8 cellular contexts compared by ENCODE assay signal in the genomic region with DNA sequence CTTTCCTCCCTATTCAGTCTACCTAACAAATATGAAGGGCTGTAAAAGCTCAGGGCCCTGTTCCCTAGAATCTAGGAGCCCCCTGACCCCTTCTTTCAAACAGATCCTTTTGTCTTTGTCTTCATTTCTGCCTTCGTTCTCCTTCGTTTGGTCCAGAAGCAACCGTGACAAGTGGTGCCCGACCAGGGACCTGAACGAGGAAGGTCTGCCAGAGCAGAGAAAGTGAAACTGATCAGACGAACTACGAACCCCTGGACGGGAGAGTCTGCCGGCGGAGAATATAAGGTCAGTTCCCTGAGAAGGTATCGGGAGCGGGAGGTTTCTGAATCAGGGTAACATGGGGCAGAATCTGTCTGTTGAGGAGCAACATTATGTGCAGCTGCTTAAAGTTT. TPM values are rescaled to one million over a fixed set of nuclear protein-coding genes. Genes with fewer than 3 reads are reported as not detected.
A peak's percentile ranks its signal among the peaks of the same experiment; 100 is the strongest.
DNase-seq lines count a peak whose midpoint lies in the region; ATAC-seq and TF ChIP-seq lines count a peak whose summit lies in the region.

No MANE protein-coding gene starts in this region.

- no peak for TF ChIP-seq POLR2A in esophagus muscularis mucosa (IDR thresholded peaks at IDR 0.05; ENCODE audit: low read depth)
- no peak for TF ChIP-seq POLR2A in prostate gland (IDR thresholded peaks at IDR 0.05)

- H3K36me3 ChIP-seq in esophagus muscularis mucosa (peaks cover 4 to 44% (median 32%) of the 10 kb centered on the region in 4 donors), prostate gland (no peaks in the 10 kb centered on the region)

- WGBS in esophagus muscularis mucosa = 66% methylated on average over 12 of the region's 12 CpGs
- 48% methylated on average over 12 of the region's 12 CpGs for WGBS in prostate gland

- peak; percentile 50 for DNase-seq in GM20000 (ENCODE audit: low spot score)
- peak; percentile 34 for DNase-seq in RKO (ENCODE audit: low spot score)
- no peak for DNase-seq in esophagus muscularis mucosa (ENCODE audit: extremely low spot score)
- no peak for DNase-seq in prostate gland (ENCODE audit: low spot score)
- DNase-seq in occipital lobe (lab: John Stamatoyannopoulos, UW) = no peak
- no peak for DNase-seq in islet precursor cell
- DNase-seq in activated CD4-positive, CD25-positive, alpha-beta regulatory T cell (lab: John Stamatoyannopoulos, UW) = no peak

- H3K27ac ChIP-seq in esophagus muscularis mucosa (replicated peaks in 1 of 4) = peak overlapping the region in 3 of 4 donors; percentile 88 to 93 (median 93)
- peak overlapping the region; percentile 82 to 83 for H3K27ac ChIP-seq in prostate gland

- no peak for TF ChIP-seq EP300 in esophagus muscularis mucosa (IDR thresholded peaks at IDR 0.05)

- no peak for TF ChIP-seq CTCF in GM20000 (IDR thresholded peaks at IDR 0.05; ENCODE audit: extremely low read depth, missing control alignments)
- TF ChIP-seq CTCF in esophagus muscularis mucosa (IDR thresholded peaks at IDR 0.05) = no peak
- no peak for TF ChIP-seq CTCF in prostate gland (IDR thresholded peaks at IDR 0.05)

- H3K4me3 ChIP-seq in esophagus muscularis mucosa (peak overlapping the region; percentile 89 to 96 (median 94)), prostate gland (peak overlapping the region; percentile 78 to 90)

- H3K4me1 ChIP-seq in esophagus muscularis mucosa (peaks cover 12 to 33% (median 25%) of the 10 kb centered on the region in 4 donors), prostate gland (replicated peaks) (no peaks in the 10 kb centered on the region)

- no peak for ATAC-seq in HG02938 (IDR thresholded peaks at IDR 0.05; ENCODE audit: unreplicated experiment)

- H3K9me3 ChIP-seq in esophagus muscularis mucosa (no peaks in the 10 kb centered on the region), prostate gland (no peaks in the 10 kb centered on the region)

- H3K27me3 ChIP-seq in esophagus muscularis mucosa (no peaks in the 10 kb centered on the region), prostate gland (replicated peaks; ENCODE audit: insufficient read depth) (no peaks in the 10 kb centered on the region)

- intact Hi-C loops in esophagus muscularis mucosa (cut with DNase I) = no loop called here
- intact Hi-C loops in prostate gland (cut with DNase I) = no loop called here

RNA-seq across cellular contexts. Expression of gene ERVK3-1, which starts 0.8 kb away (rescaled TPM):
- total RNA-seq in esophagus muscularis mucosa = 10 to 100 TPM; 32.9 to 53.0 (median 38.0) TPM
- total RNA-seq in prostate gland = 10 to 100 TPM; 40.1 to 54.5 TPM
- 20.6 TPM for total RNA-seq in occipital lobe

RNA-seq across cellular contexts. Expression of gene ZSCAN22, which starts 20.9 kb away (rescaled TPM):
- total RNA-seq in esophagus muscularis mucosa (1 to 10 TPM; 2.9 to 4.9 (median 3.6) TPM), prostate gland (1 to 10 TPM; 2.7 to 4.1 TPM), occipital lobe (3.0 TPM)

RNA-seq across cellular contexts. Expression of gene ZNF8, which starts 27.2 kb away (rescaled TPM):
- total RNA-seq in esophagus muscularis mucosa (10 to 100 TPM in 2 of 4 donors, 1 to 10 TPM in 2; 8.1 to 12.3 (median 10.3) TPM), prostate gland (1 to 10 TPM; 6.1 to 9.3 TPM), occipital lobe (17.2 TPM)

RNA-seq across cellular contexts. Expression of gene A1BG, which starts 47.4 kb away (rescaled TPM):
- total RNA-seq in esophagus muscularis mucosa (10 to 100 TPM in 2 of 4 donors, 1 to 10 TPM in 1, under 1 TPM in 1; 0.83 to 12.1 (median 9.5) TPM), prostate gland (10 to 100 TPM in 1 of 2 donors, 1 to 10 TPM in 1; 5.6 to 25.6 TPM), occipital lobe (0.94 TPM)

RNA-seq across cellular contexts. Expression of gene ZNF497, which starts 56.6 kb away (rescaled TPM):
- total RNA-seq in esophagus muscularis mucosa (1 to 10 TPM in 1 of 4 donors, under 1 TPM in 3; 0.42 to 1.1 (median 0.92) TPM), prostate gland (10 to 100 TPM in 1 of 2 donors, 1 to 10 TPM in 1; 6.6 to 11.0 TPM), occipital lobe (5.9 TPM)

Comparison
In these comparisons a context has a peak if more than half of its experiments do, and no peak if none do; other contexts are left out.
1. DNase-seq: peak in GM20000 (single experiment) and RKO (single experiment); none in esophagus muscularis mucosa (single experiment), prostate gland (single experiment), occipital lobe (single experiment), islet precursor cell (single experiment) and activated CD4-positive, CD25-positive, alpha-beta regulatory T cell (0 of 4).